11 cellular contexts compared by ENCODE assay signal in genomic region chr4:120870279-120870673, GRCh38. TPM values are rescaled to one million over a fixed set of nuclear protein-coding genes. Genes with fewer than 3 reads are reported as not detected.
DNase-seq lines count a peak whose midpoint lies in the region; ATAC-seq, FAIRE-seq and TF ChIP-seq lines count a peak whose summit lies in the region.
"Had no signal": no experiment of that assay in that cellular context is flagged by ENCODE, and none has a peak within 500 bp of the region (broad histone marks: within the 10 kb centered on the region; RNA-seq: fewer than 3 reads in every experiment).

No MANE protein-coding gene starts in this region.

- peaks cover 25 to 26% of the 10 kb centered on the region in 2 experiments for H3K4me1 Mint-ChIP-seq in H9
- H3K4me1 Mint-ChIP-seq: stimulated activated effector memory CD8-positive, alpha-beta T cell treated with anti-CD3 and anti-CD28 coated beads, Interleukin-12 subunit alpha, Interleukin-12 subunit beta, amount 100 ng/mL, for 72 hours had no signal

- H3K27ac ChIP-seq in H9 (ENCODE audit: insufficient read length, low read depth, low read length), result no peak overlapping the region

- H4K20me1 ChIP-seq in H9 (ENCODE audit: control insufficient read depth, insufficient read depth, insufficient read length), result no peaks in the 10 kb centered on the region

- H3K9me3 Mint-ChIP-seq in H9, result no peaks in the 10 kb centered on the region
- H3K9me3 Mint-ChIP-seq: nephron; stimulated activated effector memory CD8-positive, alpha-beta T cell treated with anti-CD3 and anti-CD28 coated beads, Interleukin-12 subunit alpha, Interleukin-12 subunit beta, amount 100 ng/mL, for 72 hours had no signal

- no peak overlapping the region for H4K5ac ChIP-seq in H9 (ENCODE audit: insufficient read length, low read depth, low read length)

- H2AK5ac ChIP-seq in H9 (ENCODE audit: insufficient read length, low read length), result no peak overlapping the region

- no peak overlapping the region for H3K4ac ChIP-seq in H9 (ENCODE audit: low read depth, low read length)

- no peaks in the 10 kb centered on the region for H3K79me1 ChIP-seq in H9 (ENCODE audit: insufficient read depth, low read depth, low read length, poor library complexity, severe bottlenecking)

- no peak overlapping the region for H4K91ac ChIP-seq in H9 (ENCODE audit: insufficient read length, low read depth, low read length)

- DNase-seq in ELF-1 (ENCODE audit: low read depth, low spot score), result peak; percentile 37
- DNase-seq in H9, result peak; percentile 66
- DNase-seq in RPMI8226, result peak; percentile 13
- DNase-seq in left colon, result no peak
- no peak for DNase-seq in GM19239 (ENCODE audit: insufficient read length, low spot score)
- no peak for DNase-seq in foreskin melanocyte
- DNase-seq in posterior cingulate gyrus, result no peak
- DNase-seq: erythroblast had no signal

- H3K56ac ChIP-seq in H9 (ENCODE audit: insufficient read length, low read depth, low read length), result no peak overlapping the region

- FAIRE-seq in GM19239 (lab: Jason Lieb, UNC), result no peak
- FAIRE-seq: bronchial epithelial cell had no signal

- no peak overlapping the region for H2BK20ac ChIP-seq in H9 (ENCODE audit: low read depth, low read length, poor library complexity, severe bottlenecking)

- H2BK15ac ChIP-seq in H9 (ENCODE audit: low read depth, low read length), result no peak overlapping the region

- no peak overlapping the region for H3K4me2 ChIP-seq in H9 (ENCODE audit: insufficient read depth, insufficient read length, low read length)

- H3K14ac ChIP-seq in H9 (ENCODE audit: insufficient read depth, low read length), result no peak overlapping the region

- no peaks in the 10 kb centered on the region for H3K79me2 ChIP-seq in H9 (ENCODE audit: insufficient read depth, low read length)

- no peaks in the 10 kb centered on the region for H3K9me3 ChIP-seq in H9 (ENCODE audit: control insufficient read depth, low read depth, low read length)

- H3K27me3 ChIP-seq in H9 (ENCODE audit: insufficient read depth, low read length), result no peaks in the 10 kb centered on the region

- no CpG with 5 or more reads among the region's 3 CpGs for WGBS in H9 (ENCODE audit: extremely low coverage, insufficient read length, low lambda C conversion rate)

- no peak overlapping the region for H3K9ac ChIP-seq in H9 (ENCODE audit: extremely low read depth, insufficient read length, low read length)

- H3T11ph ChIP-seq in H9 (ENCODE audit: low read length), result no peak overlapping the region

- intact Hi-C loops in left colon (cut with DNase I, micrococcal nuclease) (no loop called here), posterior cingulate gyrus (cut with DNase I) (no loop called here)

- H3K23me2 ChIP-seq in H9 (ENCODE audit: insufficient read length, low read depth, low read length, poor library complexity, severe bottlenecking), result no peaks in the 10 kb centered on the region

- H3K36me3 Mint-ChIP-seq in H9 (ENCODE audit: insufficient read depth in 1 of 3, low read depth in 3 of 3), result no peaks in the 10 kb centered on the region
- H3K36me3 Mint-ChIP-seq: stimulated activated effector memory CD8-positive, alpha-beta T cell treated with anti-CD3 and anti-CD28 coated beads, Interleukin-12 subunit alpha, Interleukin-12 subunit beta, amount 100 ng/mL, for 72 hours had no signal

- no peak overlapping the region for H4K8ac ChIP-seq in H9 (replicated peaks; ENCODE audit: insufficient read length, low read depth, low read length)

- H3K4me1 ChIP-seq in H9 (ENCODE audit: insufficient read depth, low read length), result peaks cover 3% of the 10 kb centered on the region; the same call in 1 of the 2 replicates

- H3K27ac Mint-ChIP-seq in H9, result peak overlapping the region in 2 of 3 experiments; percentile 6 to 7; a peak in 2 of 7 replicates
- H3K27ac Mint-ChIP-seq: nephron; stimulated activated effector memory CD8-positive, alpha-beta T cell treated with anti-CD3 and anti-CD28 coated beads, Interleukin-12 subunit alpha, Interleukin-12 subunit beta, amount 100 ng/mL, for 72 hours had no signal

- no peaks in the 10 kb centered on the region for H3K27me3 Mint-ChIP-seq in H9 (ENCODE audit: low read depth)

- no peak overlapping the region for H3K18ac ChIP-seq in H9 (ENCODE audit: insufficient read length, low read depth, low read length)

- TF ChIP-seq CTCF in H9 (conservative IDR thresholded peaks at IDR 0.05), result peak; percentile 72

- ATAC-seq in left colon, result peak; percentile 75
- ATAC-seq: stimulated activated effector memory CD8-positive, alpha-beta T cell treated with anti-CD3 and anti-CD28 coated beads, Interleukin-12 subunit alpha, Interleukin-12 subunit beta, amount 100 ng/mL, for 72 hours had no signal

- H2AFZ ChIP-seq in H9 (ENCODE audit: low read length), result no peak overlapping the region

- no peak overlapping the region for H2BK12ac ChIP-seq in H9 (ENCODE audit: insufficient read length, low read depth, low read length)

- H2BK120ac ChIP-seq in H9 (ENCODE audit: low read depth, low read length, poor library complexity, severe bottlenecking), result no peak overlapping the region

- H3K4me3 Mint-ChIP-seq in H9, result no peak overlapping the region
- H3K4me3 Mint-ChIP-seq: nephron; stimulated activated effector memory CD8-positive, alpha-beta T cell treated with anti-CD3 and anti-CD28 coated beads, Interleukin-12 subunit alpha, Interleukin-12 subunit beta, amount 100 ng/mL, for 72 hours had no signal

- no peak overlapping the region for H3K23ac ChIP-seq in H9 (ENCODE audit: insufficient read length, low read depth, low read length)

- H2BK5ac ChIP-seq in H9 (ENCODE audit: insufficient read length, low read length), result no peak overlapping the region

RNA-seq across cellular contexts. Expression of gene PRDM5, which starts 52.2 kb away (rescaled TPM):
- 21.7 and 23.2 TPM in 2 replicates for total RNA-seq in H9 (2021)
- 1 to 10 TPM; 7.0 to 7.4 TPM for total RNA-seq in left colon

Comparison
In these comparisons a context has a peak if more than half of its experiments do, and no peak if none do; other contexts are left out.
1. DNase-seq: peak in ELF-1 (single experiment), H9 (single experiment) and RPMI8226 (single experiment); none in left colon (0 of 2), GM19239 (single experiment), foreskin melanocyte (single experiment) and posterior cingulate gyrus (0 of 10).